In genomic region chr5:40883051-40883450, GRCh38 we compare ENCODE assay signal across 2 cellular contexts. TPM values are rescaled to one million over a fixed set of nuclear protein-coding genes. Genes with fewer than 3 reads are reported as not detected.
"Had no signal": no experiment of that assay in that cellular context is flagged by ENCODE, and none has a peak within 500 bp of the region (broad histone marks: within the 10 kb centered on the region; RNA-seq: fewer than 3 reads in every experiment).

No MANE protein-coding gene starts in this region.

RNA-seq across cellular contexts. Expression of gene C7, which starts 26.2 kb away (rescaled TPM):
- total RNA-seq: GM23248, H1 had no signal
- polyA plus RNA-seq: GM23248 had no signal
